ENCODE assay signal across 8 cellular contexts in the genomic region with DNA sequence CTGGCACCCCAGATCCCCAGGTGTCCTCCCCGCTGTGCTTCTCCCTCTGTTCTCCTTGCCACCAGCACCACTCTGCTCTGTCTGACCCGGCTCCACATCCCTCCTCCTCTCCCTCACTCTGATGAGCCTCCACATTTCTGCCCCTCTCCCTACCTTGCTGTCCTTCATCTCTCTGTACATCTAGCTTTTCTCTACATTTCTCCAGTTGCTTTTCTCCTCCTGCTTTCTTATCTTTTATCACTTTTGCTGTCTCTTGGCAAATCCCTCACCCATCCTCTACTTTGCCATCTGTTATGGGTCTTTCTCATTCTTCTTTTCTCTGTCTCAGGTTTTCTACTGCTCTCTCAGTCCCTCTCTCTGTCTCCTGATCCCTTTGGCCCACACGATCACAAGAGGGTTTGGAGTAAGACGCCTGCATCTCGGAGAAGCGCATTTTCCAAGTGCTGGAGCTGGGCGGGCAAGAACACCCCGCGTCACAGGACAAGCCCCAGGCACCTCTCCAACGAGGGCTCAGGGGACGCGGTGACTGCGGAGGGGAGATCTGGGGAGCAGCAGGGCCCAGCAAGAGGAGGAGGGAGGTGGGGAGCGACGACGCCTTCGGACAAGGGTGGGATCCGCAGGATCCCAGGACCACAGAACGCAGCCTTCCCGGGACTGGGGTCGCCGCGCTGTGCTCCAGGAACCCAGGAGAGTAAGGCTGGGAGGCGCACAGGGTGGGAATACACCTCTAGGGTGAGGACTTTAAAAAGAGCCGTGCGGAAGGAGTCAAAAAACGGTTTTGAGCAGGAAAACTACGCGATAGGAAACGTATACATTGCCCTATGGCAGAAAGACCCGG. TPM values are rescaled to one million over a fixed set of nuclear protein-coding genes. Genes with fewer than 3 reads are reported as not detected.
DNase-seq lines count a peak whose midpoint lies in the region; ATAC-seq and TF ChIP-seq lines count a peak whose summit lies in the region.
"Not testable (repeated sequence)": the region's sequence is repeated elsewhere in the genome, so short reads cannot be mapped to it uniquely, and the experiment has no call there.

No MANE protein-coding gene starts in this region.

- H3K27me3 ChIP-seq in PC-3 (ENCODE audit: low read length); liver (ENCODE audit: control insufficient read depth in 4 of 4, insufficient read depth in 4 of 4, low read length in 3 of 4): not testable (repeated sequence)

- BruUV-seq in PC-3 (replicated peaks; lab: Mats Ljungman, UMichigan): TSS peak; percentile 75

- not testable (repeated sequence) for TF ChIP-seq RAD21 in liver (IDR thresholded peaks at IDR 0.05)

- ATAC-seq in GM18858 (IDR thresholded peaks at IDR 0.05; ENCODE audit: unreplicated experiment): peak; percentile 15
- ATAC-seq in HG03108 (IDR thresholded peaks at IDR 0.05; ENCODE audit: unreplicated experiment): peak; percentile 5
- peak; percentile 19 for ATAC-seq in PC-3

- peaks cover 14% of the 10 kb centered on the region for H3K4me1 ChIP-seq in PC-3 (ENCODE audit: insufficient read depth, low read length)
- not testable (repeated sequence) for H3K4me1 ChIP-seq in liver (ENCODE audit: control insufficient read depth in 4 of 4, insufficient read depth in 4 of 4, low read length in 3 of 4)

- 3% methylated on average over 26 of the region's 31 CpGs for WGBS in liver

- H2AFZ ChIP-seq in PC-3 (ENCODE audit: low read length): peak overlapping the region; percentile 97

- not testable (repeated sequence) for H3K9me2 ChIP-seq in PC-3 (replicated peaks; ENCODE audit: low read length)

- H3K4me2 ChIP-seq in PC-3 (ENCODE audit: low read length): peak overlapping the region; percentile 90

- H3K27ac ChIP-seq in PC-3 (ENCODE audit: low read length); liver (ENCODE audit: low read depth in 1 of 2, low read length in 2 of 2): not testable (repeated sequence)

- not testable (repeated sequence) for H3F3A ChIP-seq in PC-3 (ENCODE audit: low read length, unreplicated experiment)

- intact Hi-C loops in PC-3 (cut with micrococcal nuclease): not testable (repeated sequence)

- H3K9me3 ChIP-seq in PC-3 (ENCODE audit: low read length): not testable (repeated sequence)
- H3K9me3 ChIP-seq in liver (ENCODE audit: control insufficient read depth in 4 of 4, low read length in 3 of 4): peaks cover 2 to 20% (median 9%) of the 10 kb centered on the region in 4 donors

- POLR2A ChIA-PET in PC-3 (lab: Charles Lee; ENCODE audit: unreplicated experiment): not testable (repeated sequence)

- H3K36me3 ChIP-seq in PC-3 (ENCODE audit: low read depth, low read length): peaks cover 25% of the 10 kb centered on the region
- H3K36me3 ChIP-seq in liver (ENCODE audit: control insufficient read depth in 4 of 4, insufficient read depth in 3 of 4, low read depth in 1 of 4, low read length in 3 of 4): peaks cover 0 to 14% (median 2%) of the 10 kb centered on the region in 4 donors

- peak overlapping the region; percentile 71 for H3K9ac ChIP-seq in PC-3 (ENCODE audit: low read length)
- not testable (repeated sequence) for H3K9ac ChIP-seq in liver (ENCODE audit: low read depth in 1 of 2, low read length in 2 of 2)

- not testable (repeated sequence) for TF ChIP-seq CTCF in PC-3 (conservative IDR thresholded peaks at IDR 0.05; ENCODE audit: low read depth, low read length); epithelial cell of proximal tubule (conservative IDR thresholded peaks at IDR 0.05; ENCODE audit: low read depth, low read length); liver (IDR thresholded peaks at IDR 0.05; ENCODE audit: low read depth, low read length, missing input control); retinal pigment epithelial cell (conservative IDR thresholded peaks at IDR 0.05; ENCODE audit: low read depth, low read length)

- not testable (repeated sequence) for H3K79me2 ChIP-seq in PC-3 (ENCODE audit: low read length)

- DNase-seq in AG08396 (ENCODE audit: low spot score) (peak; percentile 5), PC-3 (peak; percentile 14)
- peak; percentile 2 for DNase-seq in activated naive CD4-positive, alpha-beta T cell treated with Interleukin-2 at 50 U/mL for 16 hours
- DNase-seq in epithelial cell of proximal tubule (ENCODE audit: low read depth); retinal pigment epithelial cell (ENCODE audit: low read depth): not testable (repeated sequence)

- peak overlapping the region; percentile 72 for H3K4me3 ChIP-seq in PC-3 (ENCODE audit: low read length)
- peak overlapping the region; percentile 80 for H3K4me3 ChIP-seq in epithelial cell of proximal tubule (ENCODE audit: low read depth, low read length)
- H3K4me3 ChIP-seq in liver (ENCODE audit: low read depth in 1 of 3, low read length in 3 of 3): peak overlapping the region; percentile 32 to 56 (median 56)
- H3K4me3 ChIP-seq in retinal pigment epithelial cell (ENCODE audit: low read length): peak overlapping the region; percentile 74

- H4K20me1 ChIP-seq in PC-3 (ENCODE audit: low read length): not testable (repeated sequence)

- CTCF ChIA-PET in PC-3 (lab: Charles Lee): interaction anchor here (0.6 kb wide), 1 partner anchor 253 kb away, joined by 6 read pairs; no protein-coding TSS in a partner anchor

RNA-seq across cellular contexts. Expression of gene ZNF468, which starts 0.7 kb away (rescaled TPM):
- total RNA-seq in PC-3 (2014; rRNA removed) (18.7 and 21.5 TPM in 2 replicates), epithelial cell of proximal tubule (16.9 and 22.1 TPM in 2 replicates), liver (10 to 100 TPM in 1 of 2 donors, 1 to 10 TPM in 1; 7.4 to 15.1 TPM)
- polyA plus RNA-seq in liver: 1 to 10 TPM; 2.1 to 3.0 TPM

RNA-seq across cellular contexts. Expression of gene ZNF28, which starts 35.3 kb away (rescaled TPM):
- total RNA-seq in PC-3 (2014; rRNA removed) (12.7 and 29.7 TPM in 2 replicates), epithelial cell of proximal tubule (8.5 and 10.2 TPM in 2 replicates), liver (10 to 100 TPM in 1 of 2 donors, 1 to 10 TPM in 1; 2.7 to 11.5 TPM)
- 1 to 10 TPM; 1.0 to 4.8 TPM for polyA plus RNA-seq in liver

RNA-seq across cellular contexts. Expression of gene ZNF320, which starts 40.7 kb away (rescaled TPM):
- 7.7 and 10.6 TPM in 2 replicates for total RNA-seq in PC-3 (2014; rRNA removed)
- total RNA-seq in epithelial cell of proximal tubule: 4.7 and 18.9 TPM in 2 replicates
- total RNA-seq in liver: 1 to 10 TPM; 2.0 to 4.6 TPM
- polyA plus RNA-seq in liver: 1 to 10 TPM in 1 of 2 donors, under 1 TPM in 1; 0.65 to 1.6 TPM
